In the genomic region with DNA sequence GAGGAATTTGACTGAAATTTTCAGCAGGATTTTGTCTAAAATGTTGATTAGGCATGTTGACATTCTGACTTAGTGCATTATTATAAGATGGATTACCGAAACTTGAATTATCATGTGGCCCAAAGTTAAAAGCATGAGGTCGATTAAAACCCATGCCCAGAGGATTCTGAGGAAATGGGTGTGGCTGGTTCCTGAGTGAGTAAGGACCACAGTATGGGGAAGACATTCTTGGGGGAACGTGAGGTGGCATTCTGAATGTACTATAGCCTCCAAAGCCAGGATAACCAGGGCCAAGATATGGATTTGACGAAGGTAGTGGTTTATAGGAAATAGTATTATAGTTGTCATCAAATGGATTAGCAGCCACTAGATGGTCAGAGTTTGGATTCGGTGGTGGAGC, we compare ENCODE assay signal across 31 cellular contexts. TPM values are rescaled to one million over a fixed set of nuclear protein-coding genes. Genes with fewer than 3 reads are reported as not detected.
A peak's percentile ranks its signal among the peaks of the same experiment; 100 is the strongest.
DNase-seq lines count a peak whose midpoint lies in the region; ATAC-seq and TF ChIP-seq lines count a peak whose summit lies in the region.
"Had no signal": no experiment of that assay in that cellular context is flagged by ENCODE, and none has a peak within 500 bp of the region (broad histone marks: within the 10 kb centered on the region; RNA-seq: fewer than 3 reads in every experiment).

No MANE protein-coding gene starts in this region.

- ATAC-seq in HG03521 (IDR thresholded peaks at IDR 0.05; ENCODE audit: unreplicated experiment) (no peak), GM19324 (IDR thresholded peaks at IDR 0.05; ENCODE audit: low FRiP score, unreplicated experiment) (no peak)
- ATAC-seq: CD8-positive, alpha-beta T cell; gastroesophageal sphincter; natural killer cell treated with Interleukin-12 subunit alpha and Interleukin-12 subunit beta and Interleukin-15 and Interleukin-18, amount 100 ng/mL, for 72 hours; Panc1; stimulated activated naive CD8-positive, alpha-beta T cell treated with anti-CD3 and anti-CD28 coated beads, Interleukin-15, amount 100 ng/mL, for 72 hours had no signal

- no peak overlapping the region for H3K4me2 ChIP-seq in GM23248 (ENCODE audit: unreplicated experiment)

- WGBS in GM23248 (ENCODE audit: low coverage in 1 of 2, low lambda C conversion rate in 2 of 2, missing lambda C conversion rate in 2 of 2), 2 experiments = 89 to 92% methylated on average over 5 of the region's 5 CpGs

- peak overlapping the region; percentile 34; the same call in 1 of the 2 replicates for H2AFZ ChIP-seq in GM23248

- H3K27ac ChIP-seq in GM23248 = no peak overlapping the region
- H3K27ac ChIP-seq: epithelial cell of prostate, gastroesophageal sphincter, ovary, right atrium auricular region, SJSA1 had no signal

- H3K9me2 ChIP-seq in GM23248 (ENCODE audit: insufficient read depth) = no peaks in the 10 kb centered on the region

- H3F3A ChIP-seq in GM23248 (ENCODE audit: insufficient read depth) = no peaks in the 10 kb centered on the region

- no peaks in the 10 kb centered on the region for H4K20me1 ChIP-seq in GM23248 (ENCODE audit: insufficient read depth)

- DNase-seq in GM23248 (no peak), M059J (ENCODE audit: low read depth) (peak; percentile 35), chondrocyte (ENCODE audit: low spot score) (no peak), retinal pigment epithelial cell (ENCODE audit: low read depth) (peak; percentile 75), osteocyte (ENCODE audit: extremely low spot score, unreplicated experiment) (no peak)
- DNase-seq: activated CD4-positive, alpha-beta memory T cell treated with anti-CD3 and anti-CD28 coated beads, Interleukin-2, amount 10 ng/mL, durations not matched to agents 7 days and 5 days; activated CD4-positive, CD25-positive, alpha-beta regulatory T cell treated with anti-CD3 and anti-CD28 coated beads, Interleukin-2, amount 50 U/mL, for 72 hours; activated naive CD8-positive, alpha-beta T cell treated with anti-CD3 and anti-CD28 coated beads for 36 hours; AML-193; CD8-positive, alpha-beta T cell; GF-D8; GOT3; MG63; midbrain; NCI-H1417 treated with DMSO at 0.1 percent for 48 hours; NCI-H2107; NCI-H510A; NK-92 treated with Interleukin-12 subunit alpha and Interleukin-12 subunit beta, amount 100 ng/mL, for 24 hours; ovary; stimulated activated naive CD8-positive, alpha-beta T cell treated with anti-CD3 and anti-CD28 coated beads, Interleukin-15, amount 100 ng/mL, for 72 hours; T-helper 1 cell; trophoblast cell had no signal

- H3K4me3 Mint-ChIP-seq in chondrocyte (ENCODE audit: unreplicated experiment) (no peak overlapping the region), osteocyte (ENCODE audit: unreplicated experiment) (no peak overlapping the region)
- H3K4me3 Mint-ChIP-seq: activated CD4-positive, alpha-beta memory T cell treated with anti-CD3 and anti-CD28 coated beads, Interleukin-2, amount 10 ng/mL, durations not matched to agents 7 days and 5 days; activated naive CD8-positive, alpha-beta T cell treated with anti-CD3 and anti-CD28 coated beads for 36 hours; CD8-positive, alpha-beta T cell; natural killer cell treated with Interleukin-12 subunit alpha and Interleukin-12 subunit beta and Interleukin-15 and Interleukin-18, amount 100 ng/mL, for 72 hours; stimulated activated naive CD8-positive, alpha-beta T cell treated with anti-CD3 and anti-CD28 coated beads, Interleukin-15, amount 100 ng/mL, for 72 hours had no signal

- H3K4me1 ChIP-seq in GM23248 (ENCODE audit: insufficient read depth) = peaks cover 4% of the 10 kb centered on the region; the same call in 1 of the 2 replicates
- H3K4me1 ChIP-seq: gastroesophageal sphincter, right atrium auricular region had no signal

- H3K36me3 ChIP-seq in GM23248 (ENCODE audit: low read depth) = peaks cover 7% of the 10 kb centered on the region; the same call in 1 of the 2 replicates
- H3K36me3 ChIP-seq: ovary, right atrium auricular region had no signal

- H3K4me1 Mint-ChIP-seq in chondrocyte (ENCODE audit: low read depth) = peaks cover 31% of the 10 kb centered on the region
- peaks cover 11% of the 10 kb centered on the region for H3K4me1 Mint-ChIP-seq in osteocyte (ENCODE audit: unreplicated experiment)
- H3K4me1 Mint-ChIP-seq: activated CD4-positive, alpha-beta memory T cell treated with anti-CD3 and anti-CD28 coated beads, Interleukin-2, amount 10 ng/mL, durations not matched to agents 7 days and 5 days; activated naive CD8-positive, alpha-beta T cell treated with anti-CD3 and anti-CD28 coated beads for 36 hours; stimulated activated naive CD8-positive, alpha-beta T cell treated with anti-CD3 and anti-CD28 coated beads, Interleukin-15, amount 100 ng/mL, for 72 hours had no signal

- H3K9me3 Mint-ChIP-seq in chondrocyte (ENCODE audit: low read depth) (peaks cover 9% of the 10 kb centered on the region), osteocyte (ENCODE audit: unreplicated experiment) (peaks cover 11% of the 10 kb centered on the region)
- H3K9me3 Mint-ChIP-seq: activated naive CD8-positive, alpha-beta T cell treated with anti-CD3 and anti-CD28 coated beads for 36 hours; activated T-helper 2 cell treated with anti-CD3 and anti-CD28 coated beads, Interferon-gamma antibody, Interleukin-2, Interleukin-4, amounts not matched to agents 10 μg/mL and 5 μg/mL and 100 μg/mL, durations not matched to agents 14 hours and 24 hours and 36 hours; CD8-positive, alpha-beta T cell; natural killer cell treated with Interleukin-12 subunit alpha and Interleukin-12 subunit beta and Interleukin-15 and Interleukin-18, amount 100 ng/mL, for 72 hours; stimulated activated naive CD8-positive, alpha-beta T cell treated with anti-CD3 and anti-CD28 coated beads, Interleukin-15, amount 100 ng/mL, for 72 hours had no signal

- no peak overlapping the region for H3K9ac ChIP-seq in GM23248

- H3K27ac Mint-ChIP-seq in chondrocyte (ENCODE audit: unreplicated experiment) (peak overlapping the region; percentile 13), osteocyte (ENCODE audit: unreplicated experiment) (no peak overlapping the region)
- H3K27ac Mint-ChIP-seq: activated CD4-positive, alpha-beta memory T cell treated with anti-CD3 and anti-CD28 coated beads, Interleukin-2, amount 10 ng/mL, durations not matched to agents 7 days and 5 days; activated naive CD8-positive, alpha-beta T cell treated with anti-CD3 and anti-CD28 coated beads for 36 hours; activated T-helper 2 cell treated with anti-CD3 and anti-CD28 coated beads, Interferon-gamma antibody, Interleukin-2, Interleukin-4, amounts not matched to agents 10 μg/mL and 5 μg/mL and 100 μg/mL, durations not matched to agents 14 hours and 24 hours and 36 hours; CD8-positive, alpha-beta T cell; natural killer cell treated with Interleukin-12 subunit alpha and Interleukin-12 subunit beta and Interleukin-15 and Interleukin-18, amount 100 ng/mL, for 72 hours; stimulated activated naive CD8-positive, alpha-beta T cell treated with anti-CD3 and anti-CD28 coated beads, Interleukin-15, amount 100 ng/mL, for 72 hours had no signal

- TF ChIP-seq CTCF in chondrocyte (IDR thresholded peaks at IDR 0.05) (no peak), retinal pigment epithelial cell (conservative IDR thresholded peaks at IDR 0.05; ENCODE audit: low read depth, low read length) (no peak), osteocyte (IDR thresholded peaks at IDR 0.05) (no peak)

- H3K79me2 ChIP-seq in GM23248 (ENCODE audit: insufficient read depth) = no peaks in the 10 kb centered on the region

- H3K27me3 Mint-ChIP-seq in chondrocyte (ENCODE audit: low read depth) (no peaks in the 10 kb centered on the region), osteocyte (ENCODE audit: unreplicated experiment) (no peaks in the 10 kb centered on the region)

- in situ Hi-C loops in GM23248 (cut with MboI) = no loop called here

- no peak overlapping the region for H3K4me3 ChIP-seq in GM23248
- no peak overlapping the region for H3K4me3 ChIP-seq in retinal pigment epithelial cell (ENCODE audit: low read length)
- H3K4me3 ChIP-seq: gastroesophageal sphincter, MG63, ovary, right atrium auricular region, SJSA1 had no signal

- peaks cover 11% of the 10 kb centered on the region for H3K36me3 Mint-ChIP-seq in chondrocyte (ENCODE audit: low read depth)
- peaks cover 31% of the 10 kb centered on the region for H3K36me3 Mint-ChIP-seq in osteocyte (ENCODE audit: unreplicated experiment)
- H3K36me3 Mint-ChIP-seq: activated naive CD8-positive, alpha-beta T cell treated with anti-CD3 and anti-CD28 coated beads for 36 hours; CD8-positive, alpha-beta T cell; natural killer cell treated with Interleukin-12 subunit alpha and Interleukin-12 subunit beta and Interleukin-15 and Interleukin-18, amount 100 ng/mL, for 72 hours had no signal

- no peaks in the 10 kb centered on the region for H3K27me3 ChIP-seq in GM23248 (replicated peaks; ENCODE audit: insufficient read depth)
- H3K27me3 ChIP-seq: gastroesophageal sphincter, MG63, ovary, right atrium auricular region, SJSA1 had no signal

- no peaks in the 10 kb centered on the region for H3K9me3 ChIP-seq in GM23248 (ENCODE audit: low read depth)
- H3K9me3 ChIP-seq: gastroesophageal sphincter, ovary, right atrium auricular region, SJSA1 had no signal

RNA-seq across cellular contexts. Expression of gene DNAAF4, which starts 38.7 kb away (rescaled TPM):
- 1.1 and 2.5 TPM in 2 replicates for total RNA-seq in GM23248 (2014; rRNA removed; shearing (Covaris generic))
- polyA plus RNA-seq in GM23248 (2016; fragmentation: Nextera tagmentation; extraction: Ambion mirVana) = 4.0 and 5.8 TPM in 2 replicates
- 4.2 and 5.0 TPM in 2 replicates for total RNA-seq in M059J (2014; rRNA removed; shearing (Covaris generic))
- 0.82 to 4.4 TPM (median 1.8 TPM) in 3 replicates for total RNA-seq in chondrocyte
- 1.5 and 1.9 TPM in 2 replicates for total RNA-seq in osteocyte
- total RNA-seq: activated CD4-positive, alpha-beta memory T cell treated with anti-CD3 and anti-CD28 coated beads, Interleukin-2, amount 10 ng/mL, durations not matched to agents 7 days and 5 days; CD8-positive, alpha-beta T cell; natural killer cell treated with Interleukin-12 subunit alpha and Interleukin-12 subunit beta and Interleukin-15 and Interleukin-18, amount 100 ng/mL, for 72 hours had no signal

RNA-seq across cellular contexts. Expression of gene PYGO1, which starts 41.4 kb away (rescaled TPM):
- total RNA-seq in GM23248 (2014; rRNA removed; shearing (Covaris generic)) = 5.4 and 7.1 TPM in 2 replicates
- 1.5 and 1.6 TPM in 2 replicates for polyA plus RNA-seq in GM23248 (2016; fragmentation: Nextera tagmentation; extraction: Ambion mirVana)
- 4.8 and 5.4 TPM in 2 replicates for total RNA-seq in M059J (2014; rRNA removed; shearing (Covaris generic))
- total RNA-seq in chondrocyte = 20.3 to 21.0 TPM (median 20.5 TPM) in 3 replicates
- 16.1 and 18.5 TPM in 2 replicates for total RNA-seq in osteocyte
- total RNA-seq: activated CD4-positive, alpha-beta memory T cell treated with anti-CD3 and anti-CD28 coated beads, Interleukin-2, amount 10 ng/mL, durations not matched to agents 7 days and 5 days; activated naive CD8-positive, alpha-beta T cell treated with anti-CD3 and anti-CD28 coated beads for 36 hours; CD8-positive, alpha-beta T cell; natural killer cell treated with Interleukin-12 subunit alpha and Interleukin-12 subunit beta and Interleukin-15 and Interleukin-18, amount 100 ng/mL, for 72 hours had no signal

Comparison
In these comparisons a context has a peak if more than half of its experiments do, and no peak if none do; other contexts are left out.
1. DNase-seq: peak in M059J (single experiment) and retinal pigment epithelial cell (single experiment); none in GM23248 (single experiment), chondrocyte (single experiment) and osteocyte (single experiment).